18 cellular contexts compared by ENCODE assay signal in genomic region chr18:533995-534601, GRCh38. TPM values are rescaled to one million over a fixed set of nuclear protein-coding genes. Genes with fewer than 3 reads are reported as not detected.
DNase-seq lines count a peak whose midpoint lies in the region; ATAC-seq and TF ChIP-seq lines count a peak whose summit lies in the region.
"Had no signal": no experiment of that assay in that cellular context is flagged by ENCODE, and none has a peak within 500 bp of the region (broad histone marks: within the 10 kb centered on the region; RNA-seq: fewer than 3 reads in every experiment).

No MANE protein-coding gene starts in this region.

- H3K36me3 ChIP-seq in esophagus squamous epithelium (no peaks in the 10 kb centered on the region), upper lobe of left lung (no peaks in the 10 kb centered on the region)

- peaks cover 0 to 34% (median 6%) of the 10 kb centered on the region in 3 donors for H3K4me1 ChIP-seq in esophagus squamous epithelium
- H3K4me1 ChIP-seq in upper lobe of left lung, result no peaks in the 10 kb centered on the region

- TF ChIP-seq POLR2A in esophagus squamous epithelium (IDR thresholded peaks at IDR 0.05), result no peak
- no peak for TF ChIP-seq POLR2A in upper lobe of left lung (IDR thresholded peaks at IDR 0.05)

- H3K9me3 Mint-ChIP-seq in mesothelial cell of epicardium (no peaks in the 10 kb centered on the region), chondrocyte (ENCODE audit: low read depth) (no peaks in the 10 kb centered on the region)

- TF ChIP-seq CTCF in C4-2B (conservative IDR thresholded peaks at IDR 0.05), result no peak
- TF ChIP-seq CTCF in esophagus squamous epithelium (IDR thresholded peaks at IDR 0.05), result no peak
- no peak for TF ChIP-seq CTCF in mesothelial cell of epicardium (IDR thresholded peaks at IDR 0.05; ENCODE audit: unreplicated experiment)
- no peak for TF ChIP-seq CTCF in upper lobe of left lung (IDR thresholded peaks at IDR 0.05)
- no peak for TF ChIP-seq CTCF in GM20000 (IDR thresholded peaks at IDR 0.05; ENCODE audit: extremely low read depth, missing control alignments)
- no peak for TF ChIP-seq CTCF in chondrocyte (IDR thresholded peaks at IDR 0.05)

- H3K9me3 ChIP-seq in esophagus squamous epithelium (no peaks in the 10 kb centered on the region), upper lobe of left lung (no peaks in the 10 kb centered on the region)

- H3K4me1 Mint-ChIP-seq in mesothelial cell of epicardium, result peaks cover 8% of the 10 kb centered on the region
- H3K4me1 Mint-ChIP-seq in chondrocyte (ENCODE audit: low read depth), result no peaks in the 10 kb centered on the region
- H3K4me1 Mint-ChIP-seq: B cell; CD4-positive, alpha-beta memory T cell had no signal

- H3K4me3 ChIP-seq in esophagus squamous epithelium (no peak overlapping the region), upper lobe of left lung (no peak overlapping the region)
- H3K4me3 ChIP-seq: GM12878 had no signal

- H3K27ac Mint-ChIP-seq in mesothelial cell of epicardium (peak overlapping the region; percentile 72), chondrocyte (ENCODE audit: unreplicated experiment) (no peak overlapping the region)
- H3K27ac Mint-ChIP-seq: B cell; CD4-positive, alpha-beta memory T cell had no signal

- intact Hi-C loops in esophagus squamous epithelium (cut with DNase I), result no loop called here

- peak overlapping the region; percentile 95 for H3K27ac ChIP-seq in C4-2B
- H3K27ac ChIP-seq in esophagus squamous epithelium, result peak overlapping the region in 3 of 4 donors; percentile 42 to 59 (median 49)
- peak overlapping the region in 3 of 4 donors; percentile 42 to 53 (median 51) for H3K27ac ChIP-seq in upper lobe of left lung

- no peak for DNase-seq in esophagus squamous epithelium (lab: John Stamatoyannopoulos, UW)
- no peak for DNase-seq in mesothelial cell of epicardium (ENCODE audit: low spot score in 2 of 2, unreplicated experiment in 2 of 2)
- no peak for DNase-seq in upper lobe of left lung
- DNase-seq in stimulated activated naive CD4-positive, alpha-beta T cell treated with Interleukin-2 at 50 U/mL for 16 hours (lab: John Stamatoyannopoulos, UW), result no peak
- DNase-seq in GM20000 (ENCODE audit: low spot score), result no peak
- no peak for DNase-seq in chondrocyte (ENCODE audit: low spot score)
- DNase-seq: ACHN; C1 segment of cervical spinal cord; CD4-positive, alpha-beta memory T cell; DMS79 had no signal

- H3K27me3 Mint-ChIP-seq in mesothelial cell of epicardium (ENCODE audit: low read depth) (no peaks in the 10 kb centered on the region), chondrocyte (ENCODE audit: low read depth) (no peaks in the 10 kb centered on the region)

- 39 to 48% methylated on average over 6 of the region's 6 CpGs for WGBS in esophagus squamous epithelium, 2 donors
- WGBS in upper lobe of left lung, 2 donors, result 65 to 69% methylated on average over 6 of the region's 6 CpGs

- H3K27me3 ChIP-seq in esophagus squamous epithelium (no peaks in the 10 kb centered on the region), upper lobe of left lung (no peaks in the 10 kb centered on the region)

- H3K4me3 Mint-ChIP-seq in mesothelial cell of epicardium (no peak overlapping the region), chondrocyte (ENCODE audit: unreplicated experiment) (no peak overlapping the region)
- H3K4me3 Mint-ChIP-seq: B cell; CD4-positive, alpha-beta memory T cell had no signal

- no peak for ATAC-seq in upper lobe of left lung (ENCODE audit: low FRiP score in 2 of 2)
- ATAC-seq: GM12878, HCT116, HepG2 had no signal

- H3K36me3 Mint-ChIP-seq in mesothelial cell of epicardium (no peaks in the 10 kb centered on the region), chondrocyte (ENCODE audit: low read depth) (peaks cover 2% of the 10 kb centered on the region)
- H3K36me3 Mint-ChIP-seq: CD4-positive, alpha-beta memory T cell had no signal

- TF ChIP-seq EP300 in upper lobe of left lung (IDR thresholded peaks at IDR 0.05), result no peak

RNA-seq across cellular contexts. Expression of gene COLEC12, which starts 33.6 kb away (rescaled TPM):
- total RNA-seq in esophagus squamous epithelium (10 to 100 TPM in 1 of 4 donors, 1 to 10 TPM in 3; 1.4 to 12.2 (median 4.0) TPM), mesothelial cell of epicardium (68.7 to 70.5 TPM (median 70.0 TPM) in 3 replicates), upper lobe of left lung (10 to 100 TPM; 29.3 to 72.2 (median 47.0) TPM), chondrocyte (2.1 to 17.8 TPM (median 2.2 TPM) in 3 replicates)
- total RNA-seq: A172, B cell had no signal

RNA-seq across cellular contexts. Expression of gene CETN1, which starts 46.1 kb away (rescaled TPM):
- total RNA-seq in esophagus squamous epithelium (not detected), mesothelial cell of epicardium (not detected in 3 replicates), upper lobe of left lung (not detected), chondrocyte (not detected in 3 replicates)
- total RNA-seq: A172; B cell; CD4-positive, alpha-beta memory T cell; G401; GM12878; H4; HepG2 had no signal
